Comparison of ENCODE assay signal across 23 cellular contexts in genomic region chr2:99841749-99842148, GRCh38.
DNase-seq lines count a peak whose midpoint lies in the region; ATAC-seq, FAIRE-seq and TF ChIP-seq lines count a peak whose summit lies in the region.
"Had no signal": no experiment of that assay in that cellular context is flagged by ENCODE, and none has a peak within 500 bp of the region (broad histone marks: within the 10 kb centered on the region; RNA-seq: fewer than 3 reads in every experiment).

No MANE protein-coding gene starts in this region.

- H3K27me3 ChIP-seq in endothelial cell of umbilical vein (ENCODE audit: control insufficient read depth in 2 of 2, insufficient read depth in 2 of 2, low read length in 2 of 2) (no peaks in the 10 kb centered on the region), endodermal cell (ENCODE audit: control insufficient read depth, insufficient read depth, low read length, poor library complexity, severe bottlenecking) (no peaks in the 10 kb centered on the region)
- H3K27me3 ChIP-seq: esophagus muscularis mucosa, pancreas, right atrium auricular region, thyroid gland had no signal

- intact Hi-C loops in endothelial cell of umbilical vein (cut with micrococcal nuclease) (no loop called here), mucosa of descending colon (cut with DNase I, micrococcal nuclease) (no loop called here)

- CTCF ChIA-PET in endothelial cell of umbilical vein (lab: Charles Lee), result interaction anchor here (1.0 to 2.8 kb wide), 4 partner anchors 9 to 37 kb away, joined by 3 to 14 read pairs (median 6); no protein-coding TSS in a partner anchor

- no peak overlapping the region for H3K27ac ChIP-seq in endothelial cell of umbilical vein (ENCODE audit: insufficient read depth, low read depth, low read length)
- H3K27ac ChIP-seq in endodermal cell (ENCODE audit: low read depth, low read length), result no peak overlapping the region
- H3K27ac ChIP-seq: esophagus muscularis mucosa, pancreas, right atrium auricular region, thyroid gland had no signal

- TF ChIP-seq CTCF in endothelial cell of umbilical vein (IDR thresholded peaks at IDR 0.05; ENCODE audit: extremely low read depth in 1 of 2, insufficient read depth in 1 of 2, low read depth in 1 of 2, low read length in 2 of 2), result no peak
- TF ChIP-seq CTCF in mucosa of descending colon (IDR thresholded peaks at IDR 0.05), result no peak
- TF ChIP-seq CTCF in endodermal cell (conservative IDR thresholded peaks at IDR 0.05), result no peak

- no TSS peak for BruUV-seq in endothelial cell of umbilical vein (replicated peaks; lab: Mats Ljungman, UMichigan)

- H3K9me3 Mint-ChIP-seq in endodermal cell, result no peaks in the 10 kb centered on the region
- H3K9me3 Mint-ChIP-seq: activated naive CD4-positive, alpha-beta T cell treated with anti-CD3 and anti-CD28 coated beads, Interleukin-2, amount 50 U/mL, for 24 hours; activated T-helper 1 cell treated with anti-CD3 and anti-CD28 coated beads, Interleukin-12 subunit alpha, Interleukin-12 subunit beta, Interleukin-2, Interleukin-4 antibody, amounts not matched to agents 30 ng/mL and 10 ng/mL and 1 ng/mL, durations not matched to agents 14 hours and 24 hours and 36 hours; mesothelial cell of epicardium; nephron; stimulated activated naive CD8-positive, alpha-beta T cell treated with anti-CD3 and anti-CD28 coated beads, Interleukin-15, Interleukin-2, amounts not matched to agents 100 ng/mL and 50 ng/mL, for 24 hours had no signal

- dilution Hi-C loops in endothelial cell of umbilical vein (cut with MboI; ENCODE audit: extremely low pct_ligation_motif_present, low sequenced_read_pairs), result no loop called here

- no peak for ATAC-seq in mucosa of descending colon
- no peak for ATAC-seq in GM19035 (IDR thresholded peaks at IDR 0.05; ENCODE audit: unreplicated experiment)
- ATAC-seq: left colon, pancreas had no signal

- H3K79me2 ChIP-seq in endothelial cell of umbilical vein (ENCODE audit: control insufficient read depth, insufficient read depth, low read length), result no peaks in the 10 kb centered on the region

- no peaks in the 10 kb centered on the region for H3K9me1 ChIP-seq in endothelial cell of umbilical vein (replicated peaks; ENCODE audit: control insufficient read depth, extremely low read depth, insufficient read depth, low read length)

- no peaks in the 10 kb centered on the region for H3K9me3 ChIP-seq in endothelial cell of umbilical vein (replicated peaks; ENCODE audit: control insufficient read depth, insufficient read depth, low read length)
- no peaks in the 10 kb centered on the region for H3K9me3 ChIP-seq in mucosa of descending colon
- H3K9me3 ChIP-seq in endodermal cell (ENCODE audit: control insufficient read depth, low read length), result no peaks in the 10 kb centered on the region
- H3K9me3 ChIP-seq: esophagus muscularis mucosa, pancreas, right atrium auricular region, thyroid gland had no signal

- H3K4me1 Mint-ChIP-seq in endodermal cell, result peaks cover 5% of the 10 kb centered on the region
- H3K4me1 Mint-ChIP-seq: activated naive CD4-positive, alpha-beta T cell treated with anti-CD3 and anti-CD28 coated beads, Interleukin-2, amount 50 U/mL, for 24 hours had no signal

- H3K4me3 Mint-ChIP-seq in endodermal cell, result no peak overlapping the region
- H3K4me3 Mint-ChIP-seq: activated naive CD4-positive, alpha-beta T cell treated with anti-CD3 and anti-CD28 coated beads, Interleukin-2, amount 50 U/mL, for 24 hours; activated T-helper 1 cell treated with anti-CD3 and anti-CD28 coated beads, Interleukin-12 subunit alpha, Interleukin-12 subunit beta, Interleukin-2, Interleukin-4 antibody, amounts not matched to agents 30 ng/mL and 10 ng/mL and 1 ng/mL, durations not matched to agents 14 hours and 24 hours and 36 hours; mesothelial cell of epicardium; nephron; stimulated activated naive CD8-positive, alpha-beta T cell treated with anti-CD3 and anti-CD28 coated beads, Interleukin-15, Interleukin-2, amounts not matched to agents 100 ng/mL and 50 ng/mL, for 24 hours had no signal

- no peak for FAIRE-seq in endothelial cell of umbilical vein (lab: Jason Lieb, UNC)
- FAIRE-seq: pancreas had no signal

- H3K9ac ChIP-seq in endothelial cell of umbilical vein (replicated peaks; ENCODE audit: extremely low read depth, insufficient read depth, low read length) (no peak overlapping the region), endodermal cell (ENCODE audit: extremely low read depth, low read length, poor library complexity, severe bottlenecking) (no peak overlapping the region)

- H3K4me2 ChIP-seq in endothelial cell of umbilical vein (ENCODE audit: insufficient read depth, low read length), result no peak overlapping the region

- no peak overlapping the region for H3K27ac Mint-ChIP-seq in endodermal cell
- H3K27ac Mint-ChIP-seq: activated T-helper 1 cell treated with anti-CD3 and anti-CD28 coated beads, Interleukin-12 subunit alpha, Interleukin-12 subunit beta, Interleukin-2, Interleukin-4 antibody, amounts not matched to agents 30 ng/mL and 10 ng/mL and 1 ng/mL, durations not matched to agents 14 hours and 24 hours and 36 hours; mesothelial cell of epicardium; stimulated activated naive CD8-positive, alpha-beta T cell treated with anti-CD3 and anti-CD28 coated beads, Interleukin-15, Interleukin-2, amounts not matched to agents 100 ng/mL and 50 ng/mL, for 24 hours had no signal

- WGBS in endodermal cell (ENCODE audit: insufficient coverage in 1 of 2, insufficient read length in 1 of 2), 2 experiments, result no CpG with 5 or more reads among the region's 3 CpGs

- H3K4me3 ChIP-seq in endothelial cell of umbilical vein (replicated peaks in 1 of 3; ENCODE audit: insufficient read depth in 1 of 3, low read depth in 1 of 3, low read length in 3 of 3), result no peak overlapping the region
- no peak overlapping the region for H3K4me3 ChIP-seq in skeletal muscle cell (ENCODE audit: low read depth, low read length)
- H3K4me3 ChIP-seq in mucosa of descending colon, result no peak overlapping the region
- H3K4me3 ChIP-seq in endodermal cell (ENCODE audit: low read length), result no peak overlapping the region
- H3K4me3 ChIP-seq: esophagus muscularis mucosa, pancreas, right atrium auricular region, thyroid gland had no signal

- TF ChIP-seq POLR2A in endothelial cell of umbilical vein (IDR thresholded peaks at IDR 0.05; ENCODE audit: low read depth, low read length), result no peak

- peak overlapping the region; percentile 3 for H2AFZ ChIP-seq in endothelial cell of umbilical vein (ENCODE audit: low read depth, low read length)

- peaks cover under 1% of the 10 kb centered on the region for H3K27me3 Mint-ChIP-seq in endodermal cell (ENCODE audit: insufficient read depth)
- H3K27me3 Mint-ChIP-seq: activated naive CD4-positive, alpha-beta T cell treated with anti-CD3 and anti-CD28 coated beads, Interleukin-2, amount 50 U/mL, for 24 hours; stimulated activated naive CD8-positive, alpha-beta T cell treated with anti-CD3 and anti-CD28 coated beads, Interleukin-15, Interleukin-2, amounts not matched to agents 100 ng/mL and 50 ng/mL, for 24 hours had no signal

- POLR2A ChIA-PET in endothelial cell of umbilical vein (lab: Charles Lee), result no interaction called here

- no peaks in the 10 kb centered on the region for H3K36me3 Mint-ChIP-seq in endodermal cell (ENCODE audit: low read depth)

- DNase-seq in ELR (ENCODE audit: low read depth) (peak; percentile 91), MV-4-11 (lab: John Stamatoyannopoulos, UW) (peak; percentile 11), endothelial cell of umbilical vein (ENCODE audit: low read depth, low spot score) (no peak), skeletal muscle cell (ENCODE audit: low read depth) (peak; percentile 42), mucosa of descending colon (no peak), endodermal cell (no peak)
- DNase-seq: DMS79; effector CD4-positive, alpha-beta T cell; left colon; NCI-H187; NCI-H345; pancreas; stimulated activated CD4-positive, alpha-beta T cell treated with anti-CD3 and anti-CD28 coated beads, Interleukin-12 subunit alpha, Interleukin-12 subunit beta, amount 100 ng/mL, for 4 hours; stimulated activated CD4-positive, alpha-beta T cell treated with anti-CD3 and anti-CD28 coated beads, Interleukin-4, amount 100 ng/mL, for 4 hours; thyroid gland had no signal

- H4K20me1 ChIP-seq in endothelial cell of umbilical vein (replicated peaks; ENCODE audit: control insufficient read depth, extremely low read depth, insufficient read depth, low read length), result no peaks in the 10 kb centered on the region

- H3K36me3 ChIP-seq in endothelial cell of umbilical vein (ENCODE audit: control insufficient read depth in 2 of 2, extremely low read depth in 1 of 2, insufficient read depth in 2 of 2, low read length in 2 of 2) (no peaks in the 10 kb centered on the region), mucosa of descending colon (ENCODE audit: low read depth) (no peaks in the 10 kb centered on the region), endodermal cell (ENCODE audit: control insufficient read depth, insufficient read depth, low read length) (no peaks in the 10 kb centered on the region)
- H3K36me3 ChIP-seq: pancreas, right atrium auricular region, thyroid gland had no signal

- H3K4me1 ChIP-seq in endothelial cell of umbilical vein (ENCODE audit: control insufficient read depth, extremely low read depth, insufficient read depth, low read length), result no peaks in the 10 kb centered on the region
- H3K4me1 ChIP-seq in mucosa of descending colon (ENCODE audit: low read depth), result no peaks in the 10 kb centered on the region
- H3K4me1 ChIP-seq in endodermal cell (ENCODE audit: control insufficient read depth, insufficient read depth, low read length), result no peaks in the 10 kb centered on the region
- H3K4me1 ChIP-seq: esophagus muscularis mucosa, pancreas, right atrium auricular region, thyroid gland had no signal

TF ChIP-seq in endothelial cell of umbilical vein, 7 proteins besides CTCF, POLR2A, EP300 and RAD21:
- TF ChIP-seq GATA2 (IDR thresholded peaks at IDR 0.05; ENCODE audit: insufficient read depth, insufficient read length, low read depth, low read length) (peak; percentile 13), MYC (IDR thresholded peaks at IDR 0.05; ENCODE audit: low read depth, low read length) (no peak), POLR2AphosphoS5 (IDR thresholded peaks at IDR 0.05; ENCODE audit: insufficient read depth, low read depth, low read length) (no peak), FOS (IDR thresholded peaks at IDR 0.05; ENCODE audit: borderline replicate concordance, insufficient read depth, low read length) (peak; percentile 28)

Comparison
In these comparisons a context has a peak if more than half of its experiments do, and no peak if none do; other contexts are left out.
1. DNase-seq: peak in ELR (single experiment), MV-4-11 (single experiment) and skeletal muscle cell (single experiment); none in endothelial cell of umbilical vein (single experiment), mucosa of descending colon (0 of 3) and endodermal cell (single experiment).